34 cellular contexts compared by ENCODE assay signal in the genomic region with DNA sequence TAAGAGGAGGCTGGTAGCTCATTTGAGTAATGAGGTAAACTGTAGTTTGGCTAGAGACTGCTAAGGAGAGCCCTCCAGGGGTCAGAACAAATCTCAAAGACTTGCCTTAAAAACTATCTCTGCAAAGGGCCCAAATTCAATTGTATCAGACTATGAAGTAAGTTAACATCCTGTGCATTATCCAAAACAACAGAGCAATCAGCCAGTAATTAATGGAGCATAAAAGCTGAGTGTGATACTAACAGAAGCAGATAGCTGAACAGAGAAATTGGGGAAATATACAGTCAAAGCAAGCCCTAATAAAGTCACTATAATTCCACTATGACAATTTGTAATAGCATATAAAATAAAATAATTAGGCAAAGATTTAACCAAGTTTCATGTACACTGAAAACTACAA.
"Had no signal": no experiment of that assay in that cellular context is flagged by ENCODE, and none has a peak within 500 bp of the region (broad histone marks: within the 10 kb centered on the region; RNA-seq: fewer than 3 reads in every experiment).

No MANE protein-coding gene starts in this region.

- H3K27ac ChIP-seq: adrenal gland, body of pancreas, brain microvascular endothelial cell, breast epithelium, VCaP had no signal

- H3K27me3 Mint-ChIP-seq: activated B cell treated with CpG ODN at 0.5 μM for 24 hours had no signal

- H3K36me3 ChIP-seq: adrenal gland, brain microvascular endothelial cell, breast epithelium had no signal

- H3K4me3 ChIP-seq: adrenal gland, body of pancreas, breast epithelium had no signal

- DNase-seq: activated B cell treated with CpG ODN at 0.5 μM for 24 hours; activated CD4-positive, alpha-beta memory T cell treated with anti-CD3 and anti-CD28 coated beads for 36 hours; activated CD4-positive, alpha-beta T cell treated with anti-CD3 and anti-CD28 coated beads for 4 hours; activated CD4-positive, alpha-beta T cell treated with anti-CD3 and anti-CD28 coated beads, Interleukin-2, amount 10 ng/mL, durations not matched to agents 24 days and 14 days; activated CD4-positive, alpha-beta T cell treated with anti-CD3 and anti-CD28 coated beads, Interleukin-2, amount 50 U/mL, for 1 hour; activated CD4-positive, alpha-beta T cell treated with anti-CD3 and anti-CD28 coated beads, Interleukin-2, amount 50 U/mL, for 4 hours; activated CD4-positive, CD25-positive, alpha-beta regulatory T cell treated with anti-CD3 and anti-CD28 coated beads, Interleukin-2, amount 50 U/mL, for 72 hours; activated CD8-positive, alpha-beta memory T cell treated with anti-CD3 and anti-CD28 coated beads, Interleukin-2, amount 50 U/mL, for 4 hours; activated CD8-positive, alpha-beta T cell treated with anti-CD3 and anti-CD28 coated beads for 36 hours; activated effector memory CD4-positive, alpha-beta T cell treated with anti-CD3 and anti-CD28 coated beads, Interleukin-2, amount 50 U/mL, for 16 hours; activated gamma-delta T cell treated with Interleukin-2 at 50 U/mL for 16 hours; activated naive CD4-positive, alpha-beta T cell; activated naive CD4-positive, alpha-beta T cell treated with anti-CD3 and anti-CD28 coated beads for 36 hours; activated naive CD4-positive, alpha-beta T cell treated with anti-CD3 and anti-CD28 coated beads, Interleukin-2, amount 50 U/mL, for 16 hours; activated naive CD8-positive, alpha-beta T cell treated with anti-CD3 and anti-CD28 coated beads for 36 hours; activated T-cell treated with anti-CD3 and anti-CD28 coated beads for 4 hours; activated T-cell treated with anti-CD3 and anti-CD28 coated beads, Interleukin-2, amount 50 U/mL, for 1 hour; activated T-cell treated with anti-CD3 and anti-CD28 coated beads, Interleukin-2, amount 50 U/mL, for 4 hours; activated T-cell treated with anti-CD3 and anti-CD28 coated beads, Interleukin-2, amount 50 U/mL, for 72 hours; adrenal gland; amniotic stem cell; aorta; body of pancreas; brain microvascular endothelial cell; central memory CD4-positive, alpha-beta T cell; cerebellar nuclear complex; T-helper 2 cell; T-helper 9 cell had no signal

- ATAC-seq: activated CD8-positive, alpha-beta T cell treated with anti-CD3 and anti-CD28 coated beads for 36 hours; activated naive CD4-positive, alpha-beta T cell treated with anti-CD3 and anti-CD28 coated beads, Interleukin-2, amount 50 U/mL, for 72 hours; activated T-cell treated with anti-CD3 and anti-CD28 coated beads, Interleukin-2, amount 50 U/mL, for 4 hours; activated T-cell treated with anti-CD3 and anti-CD28 coated beads, Interleukin-2, amount 50 U/mL, for 72 hours; activated T-helper 17 cell treated with anti-CD3 and anti-CD28 coated beads, Interleukin-2, amount 50 U/mL, for 72 hours; body of pancreas had no signal

- H3K4me1 Mint-ChIP-seq: activated CD4-positive, alpha-beta T cell treated with anti-CD3 and anti-CD28 coated beads, Interleukin-2, amount 10 ng/mL, durations not matched to agents 24 days and 14 days; activated T-helper 17 cell treated with anti-CD3 and anti-CD28 coated beads, Interleukin-2, amount 50 U/mL, for 72 hours had no signal

- H3K9me3 Mint-ChIP-seq: activated B cell treated with CpG ODN at 0.5 μM for 24 hours; activated CD4-positive, alpha-beta memory T cell treated with anti-CD3 and anti-CD28 coated beads for 36 hours; activated CD4-positive, alpha-beta T cell treated with anti-CD3 and anti-CD28 coated beads, Interleukin-2, amount 10 ng/mL, durations not matched to agents 24 days and 14 days; activated CD8-positive, alpha-beta T cell treated with anti-CD3 and anti-CD28 coated beads for 36 hours; activated naive CD4-positive, alpha-beta T cell treated with anti-CD3 and anti-CD28 coated beads for 36 hours; activated naive CD4-positive, alpha-beta T cell treated with anti-CD3 and anti-CD28 coated beads, Interleukin-2, amount 50 U/mL, for 72 hours; activated naive CD8-positive, alpha-beta T cell treated with anti-CD3 and anti-CD28 coated beads for 36 hours; activated T-cell treated with anti-CD3 and anti-CD28 coated beads, Interleukin-2, amount 50 U/mL, for 4 hours; activated T-cell treated with anti-CD3 and anti-CD28 coated beads, Interleukin-2, amount 50 U/mL, for 72 hours; activated T-helper 1 cell treated with anti-CD3 and anti-CD28 coated beads, Interleukin-12 subunit alpha, Interleukin-12 subunit beta, Interleukin-2, Interleukin-4 antibody, amounts not matched to agents 30 ng/mL and 10 ng/mL and 1 ng/mL, durations not matched to agents 14 hours and 24 hours and 36 hours; activated T-helper 17 cell treated with anti-CD3 and anti-CD28 coated beads, Interleukin-2, amount 50 U/mL, for 72 hours; T-helper 2 cell treated with Interferon-gamma antibody and Interleukin-4, amounts not matched to agents 5 μg/mL and 100 μg/mL, for 36 hours had no signal

- H3K27me3 ChIP-seq: adrenal gland, body of pancreas, brain microvascular endothelial cell, breast epithelium had no signal

- H3K9me3 ChIP-seq: adrenal gland, body of pancreas, breast epithelium had no signal

- H3K27ac Mint-ChIP-seq: activated B cell treated with CpG ODN at 0.5 μM for 24 hours; activated CD4-positive, alpha-beta memory T cell treated with anti-CD3 and anti-CD28 coated beads for 36 hours; activated CD4-positive, alpha-beta T cell treated with anti-CD3 and anti-CD28 coated beads, Interleukin-2, amount 10 ng/mL, durations not matched to agents 24 days and 14 days; activated CD8-positive, alpha-beta T cell treated with anti-CD3 and anti-CD28 coated beads for 36 hours; activated naive CD4-positive, alpha-beta T cell treated with anti-CD3 and anti-CD28 coated beads for 36 hours; activated naive CD4-positive, alpha-beta T cell treated with anti-CD3 and anti-CD28 coated beads, Interleukin-2, amount 50 U/mL, for 72 hours; activated naive CD8-positive, alpha-beta T cell treated with anti-CD3 and anti-CD28 coated beads for 36 hours; activated T-cell treated with anti-CD3 and anti-CD28 coated beads, Interleukin-2, amount 50 U/mL, for 72 hours; activated T-helper 1 cell treated with anti-CD3 and anti-CD28 coated beads, Interleukin-12 subunit alpha, Interleukin-12 subunit beta, Interleukin-2, Interleukin-4 antibody, amounts not matched to agents 30 ng/mL and 10 ng/mL and 1 ng/mL, durations not matched to agents 14 hours and 24 hours and 36 hours; activated T-helper 17 cell treated with anti-CD3 and anti-CD28 coated beads, Interleukin-2, amount 50 U/mL, for 72 hours; T-helper 2 cell treated with Interferon-gamma antibody and Interleukin-4, amounts not matched to agents 5 μg/mL and 100 μg/mL, for 36 hours had no signal

- H3K36me3 Mint-ChIP-seq: activated CD4-positive, alpha-beta memory T cell treated with anti-CD3 and anti-CD28 coated beads for 36 hours; activated naive CD4-positive, alpha-beta T cell treated with anti-CD3 and anti-CD28 coated beads, Interleukin-2, amount 50 U/mL, for 72 hours; activated naive CD8-positive, alpha-beta T cell treated with anti-CD3 and anti-CD28 coated beads for 36 hours had no signal

- H3K4me3 Mint-ChIP-seq: activated B cell treated with CpG ODN at 0.5 μM for 24 hours; activated CD4-positive, alpha-beta memory T cell treated with anti-CD3 and anti-CD28 coated beads for 36 hours; activated CD4-positive, alpha-beta T cell treated with anti-CD3 and anti-CD28 coated beads, Interleukin-2, amount 10 ng/mL, durations not matched to agents 24 days and 14 days; activated CD8-positive, alpha-beta T cell treated with anti-CD3 and anti-CD28 coated beads for 36 hours; activated naive CD4-positive, alpha-beta T cell treated with anti-CD3 and anti-CD28 coated beads for 36 hours; activated naive CD8-positive, alpha-beta T cell treated with anti-CD3 and anti-CD28 coated beads for 36 hours; activated T-cell treated with anti-CD3 and anti-CD28 coated beads, Interleukin-2, amount 50 U/mL, for 4 hours; activated T-cell treated with anti-CD3 and anti-CD28 coated beads, Interleukin-2, amount 50 U/mL, for 72 hours; activated T-helper 1 cell treated with anti-CD3 and anti-CD28 coated beads, Interleukin-12 subunit alpha, Interleukin-12 subunit beta, Interleukin-2, Interleukin-4 antibody, amounts not matched to agents 30 ng/mL and 10 ng/mL and 1 ng/mL, durations not matched to agents 14 hours and 24 hours and 36 hours; activated T-helper 17 cell treated with anti-CD3 and anti-CD28 coated beads, Interleukin-2, amount 50 U/mL, for 72 hours; T-helper 2 cell treated with Interferon-gamma antibody and Interleukin-4, amounts not matched to agents 5 μg/mL and 100 μg/mL, for 36 hours had no signal

- H3K4me1 ChIP-seq: adrenal gland, body of pancreas, breast epithelium had no signal
